In the genomic region with DNA sequence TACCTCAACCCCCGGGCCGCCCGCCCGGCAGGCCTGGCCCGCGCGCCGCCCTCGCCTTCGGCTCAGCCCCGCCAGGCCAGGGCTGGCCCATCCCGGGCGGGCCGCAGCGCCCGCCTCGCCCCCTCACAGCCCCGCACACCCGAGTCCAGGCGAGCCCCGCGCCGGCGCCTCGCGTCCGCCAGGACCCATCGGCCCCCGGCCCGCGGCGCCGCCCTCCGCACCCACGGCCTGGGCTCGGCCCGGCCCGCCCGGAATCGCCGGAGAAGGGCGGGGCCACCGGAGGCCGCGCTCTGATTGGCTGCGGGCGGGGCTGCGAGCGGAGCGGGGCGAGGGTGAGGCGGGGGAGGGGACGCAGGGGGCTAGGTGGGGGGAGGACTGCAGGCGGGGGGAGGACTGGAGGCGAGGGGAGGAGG, we compare ENCODE assay signal across 8 cellular contexts. TPM values are rescaled to one million over a fixed set of nuclear protein-coding genes. Genes with fewer than 3 reads are reported as not detected.
A peak's percentile ranks its signal among the peaks of the same experiment; 100 is the strongest.
DNase-seq lines count a peak whose midpoint lies in the region; ATAC-seq, FAIRE-seq and TF ChIP-seq lines count a peak whose summit lies in the region.

No MANE protein-coding gene starts in this region.

- H3K27me3 ChIP-seq in foreskin keratinocyte = no peaks in the 10 kb centered on the region
- H3K27me3 ChIP-seq in neuron (ENCODE audit: insufficient read depth, low read length) = no peaks in the 10 kb centered on the region

- no peaks in the 10 kb centered on the region for H3K9me3 ChIP-seq in neuron (ENCODE audit: low read length)

- peak overlapping the region; percentile 80 for H3K4me3 ChIP-seq in neuron (ENCODE audit: low read length)

- H3K4me1 ChIP-seq in foreskin keratinocyte = peaks cover 11% of the 10 kb centered on the region
- peaks cover 25% of the 10 kb centered on the region for H3K4me1 ChIP-seq in neuron (ENCODE audit: insufficient read depth, low read length)

- H3K27ac ChIP-seq in foreskin keratinocyte (no peak overlapping the region), substantia nigra (ENCODE audit: low read depth, low read length, poor library complexity, severe bottlenecking) (peak overlapping the region; percentile 52)

- ATAC-seq in GM21367 (IDR thresholded peaks at IDR 0.05; ENCODE audit: unreplicated experiment) (peak; percentile 70), foreskin keratinocyte (peak; percentile 85)

- TF ChIP-seq CTCF in foreskin keratinocyte (conservative IDR thresholded peaks at IDR 0.05) = no peak

- H3K36me3 ChIP-seq in neuron (ENCODE audit: insufficient read depth, low read length) = peaks cover 2% of the 10 kb centered on the region

- H2AFZ ChIP-seq in neuron (ENCODE audit: low read depth, low read length) = peak overlapping the region; percentile 93

- peak; percentile 93 for DNase-seq in DMS53 (lab: John Stamatoyannopoulos, UW)
- DNase-seq in HS-27A (ENCODE audit: low read depth) = peak; percentile 19
- DNase-seq in RCC 7860 (ENCODE audit: low spot score) = peak; percentile 60
- peak; percentile 63 for DNase-seq in activated gamma-delta T cell (lab: John Stamatoyannopoulos, UW)
- no peak for DNase-seq in foreskin keratinocyte
- DNase-seq in substantia nigra (lab: John Stamatoyannopoulos, UW) = peak; percentile 36 to 92 (median 79)

- FAIRE-seq in RCC 7860 (lab: Jason Lieb, UNC) = no peak

RNA-seq across cellular contexts. Expression of a gene that starts 0.3 kb away (rescaled TPM):
- 17.1 and 18.7 TPM in 2 replicates for total RNA-seq in foreskin keratinocyte
- polyA plus RNA-seq in foreskin keratinocyte = 9.9 and 10.2 TPM in 2 replicates

Comparison
In these comparisons a context has a peak if more than half of its experiments do, and no peak if none do; other contexts are left out.
1. DNase-seq: peak in DMS53 (single experiment), HS-27A (single experiment), RCC 7860 (single experiment), activated gamma-delta T cell (single experiment) and substantia nigra (49 of 49); none in foreskin keratinocyte (0 of 2).